ENCODE assay signal across 10 cellular contexts in the genomic region with DNA sequence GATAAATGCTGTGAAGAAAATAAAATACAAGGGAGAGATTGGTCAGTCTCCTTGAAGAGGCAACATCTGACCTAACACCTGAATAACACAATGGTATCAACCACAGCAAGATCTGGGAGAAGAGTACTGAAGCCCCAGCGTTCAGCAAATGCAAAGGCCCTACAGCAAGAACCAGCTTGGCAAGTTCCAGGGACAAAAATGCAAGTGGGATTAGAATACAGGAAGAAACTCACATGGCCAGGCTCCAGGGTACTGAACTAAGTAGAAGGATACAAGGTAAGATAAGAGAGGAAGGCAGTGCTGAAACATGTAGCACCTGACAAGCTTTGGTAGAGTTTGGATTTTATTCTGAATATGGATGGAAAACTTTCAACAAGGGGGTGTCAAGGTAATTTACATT. TPM values are rescaled to one million over a fixed set of nuclear protein-coding genes. Genes with fewer than 3 reads are reported as not detected.
DNase-seq lines count a peak whose midpoint lies in the region; TF ChIP-seq lines count a peak whose summit lies in the region.
"Had no signal": no experiment of that assay in that cellular context is flagged by ENCODE, and none has a peak within 500 bp of the region (broad histone marks: within the 10 kb centered on the region; RNA-seq: fewer than 3 reads in every experiment).

No MANE protein-coding gene starts in this region.

- peak overlapping the region in 3 of 4 donors; percentile 0 to 91 (median 81) for H3K4me3 Mint-ChIP-seq in IgD-negative memory B cell
- H3K4me3 Mint-ChIP-seq in endothelial cell (ENCODE audit: unreplicated experiment) = no peak overlapping the region

- H3K4me1 Mint-ChIP-seq in IgD-negative memory B cell (peaks cover 43 to 54% (median 52%) of the 10 kb centered on the region in 3 donors), endothelial cell (ENCODE audit: unreplicated experiment) (peaks cover 21% of the 10 kb centered on the region)

- in situ Hi-C loops in G401 (cut with HindIII; ENCODE audit: low sequenced_read_pairs) = no loop called here

- no peaks in the 10 kb centered on the region for H3K27me3 Mint-ChIP-seq in IgD-negative memory B cell
- H3K27me3 Mint-ChIP-seq in endothelial cell (ENCODE audit: unreplicated experiment) = peaks cover 7% of the 10 kb centered on the region

- peak overlapping the region; percentile 32 to 89 (median 63) for H3K27ac Mint-ChIP-seq in IgD-negative memory B cell
- H3K27ac Mint-ChIP-seq in endothelial cell (ENCODE audit: unreplicated experiment) = peak overlapping the region; percentile 40

- H3K9me3 Mint-ChIP-seq in IgD-negative memory B cell (no peaks in the 10 kb centered on the region), endothelial cell (ENCODE audit: unreplicated experiment) (no peaks in the 10 kb centered on the region)
- H3K9me3 Mint-ChIP-seq: activated T-cell treated with anti-CD3 and anti-CD28 coated beads, Interleukin-2, amount 50 U/mL, for 4 hours had no signal

- peaks cover 4% of the 10 kb centered on the region for H3K36me3 Mint-ChIP-seq in IgD-negative memory B cell
- no peaks in the 10 kb centered on the region for H3K36me3 Mint-ChIP-seq in endothelial cell (ENCODE audit: low read depth, unreplicated experiment)

- peak overlapping the region; percentile 43 for H3K27ac ChIP-seq in 22Rv1

- TF ChIP-seq CTCF in 22Rv1 (IDR thresholded peaks at IDR 0.05) (no peak), endothelial cell (IDR thresholded peaks at IDR 0.05; ENCODE audit: unreplicated experiment) (no peak)

- DNase-seq in endothelial cell (ENCODE audit: low spot score) (no peak), mucosa of gallbladder (ENCODE audit: low spot score) (peak; percentile 54), ecto neural progenitor cell (ENCODE audit: low spot score) (no peak), G401 (ENCODE audit: low spot score) (no peak), Kasumi-1 (lab: John Stamatoyannopoulos, UW) (no peak)
- DNase-seq in stimulated activated CD4-positive, alpha-beta T cell treated with anti-CD3 and anti-CD28 coated beads, Interleukin-4, amount 100 ng/mL, for 1 hour = no peak
- DNase-seq: activated T-cell treated with anti-CD3 and anti-CD28 coated beads, Interleukin-2, amount 50 U/mL, for 4 hours; NCI-H2171 had no signal

RNA-seq across cellular contexts. Expression of gene SMIM14, which starts 3.6 kb away (rescaled TPM):
- polyA plus RNA-seq in IgD-negative memory B cell = 189 TPM
- total RNA-seq in endothelial cell (ENCODE audit: unreplicated experiment) = 19.4 TPM
- 62.3 TPM for total RNA-seq in mucosa of gallbladder
- 29.6 and 37.4 TPM in 2 replicates for total RNA-seq in G401 (2014; rRNA removed; shearing (Covaris generic))
